ENCODE assay signal across 1 cellular context in the genomic region with DNA sequence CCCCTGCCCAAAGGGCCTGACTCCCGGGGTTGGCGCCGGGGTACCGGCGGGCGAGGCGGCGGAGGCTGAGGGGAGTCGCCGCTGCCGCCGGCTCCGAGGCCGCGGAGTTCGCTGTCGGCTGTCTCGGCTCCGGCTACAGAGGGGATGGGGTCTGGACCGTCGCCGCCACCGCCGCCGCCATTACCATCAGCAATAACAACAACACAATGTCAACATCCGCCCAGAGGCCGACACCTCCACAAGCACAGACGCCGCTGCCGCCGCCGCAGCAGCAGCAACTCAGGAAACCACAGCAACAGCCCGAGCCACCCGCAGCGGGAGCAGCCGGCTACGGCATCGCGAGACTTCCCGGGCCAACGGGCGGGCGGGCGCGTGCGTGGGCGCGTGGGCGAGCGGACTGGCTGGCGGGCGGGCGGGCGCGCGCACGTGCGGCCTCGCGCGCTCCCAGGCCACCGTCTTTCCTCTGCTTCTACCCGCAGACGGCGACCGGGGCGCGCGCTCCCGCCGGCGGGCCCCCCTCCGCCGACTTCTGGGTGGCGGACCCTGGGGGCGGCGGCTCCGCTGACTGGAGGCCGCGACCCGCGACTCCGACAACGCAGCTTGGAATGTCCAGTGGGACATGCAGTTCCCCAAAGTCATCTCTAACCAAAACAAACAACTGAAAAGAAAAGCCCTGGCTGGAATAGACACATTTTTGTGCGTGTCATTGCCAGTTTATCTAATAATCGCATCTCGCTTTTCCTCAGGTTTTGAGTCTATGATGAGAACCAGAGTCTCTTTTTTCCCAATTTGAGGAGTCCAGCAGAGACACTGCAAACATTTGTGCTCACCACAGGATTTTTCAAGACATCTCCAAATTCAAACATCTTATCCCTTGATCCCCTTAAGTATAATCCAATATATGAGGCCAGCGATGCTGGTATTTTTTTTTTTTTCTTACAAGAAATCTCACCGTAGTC.
TF ChIP-seq lines count a peak whose summit lies in the region.

A gene (minus strand): TSS at position 289 of the 959 bp plus-strand sequence. CDS start 305 bp downstream, outside the sequence.

TF ChIP-seq in A549, 52 proteins besides CTCF, POLR2A, EP300 and RAD21 (continued from another document):
- no peak for TF ChIP-seq CEBPB (IDR thresholded peaks at IDR 0.05)
- TF ChIP-seq KDM1A (IDR thresholded peaks at IDR 0.05; ENCODE audit: low read depth), result no peak
